Comparison of ENCODE assay signal across 30 cellular contexts in the genomic region with DNA sequence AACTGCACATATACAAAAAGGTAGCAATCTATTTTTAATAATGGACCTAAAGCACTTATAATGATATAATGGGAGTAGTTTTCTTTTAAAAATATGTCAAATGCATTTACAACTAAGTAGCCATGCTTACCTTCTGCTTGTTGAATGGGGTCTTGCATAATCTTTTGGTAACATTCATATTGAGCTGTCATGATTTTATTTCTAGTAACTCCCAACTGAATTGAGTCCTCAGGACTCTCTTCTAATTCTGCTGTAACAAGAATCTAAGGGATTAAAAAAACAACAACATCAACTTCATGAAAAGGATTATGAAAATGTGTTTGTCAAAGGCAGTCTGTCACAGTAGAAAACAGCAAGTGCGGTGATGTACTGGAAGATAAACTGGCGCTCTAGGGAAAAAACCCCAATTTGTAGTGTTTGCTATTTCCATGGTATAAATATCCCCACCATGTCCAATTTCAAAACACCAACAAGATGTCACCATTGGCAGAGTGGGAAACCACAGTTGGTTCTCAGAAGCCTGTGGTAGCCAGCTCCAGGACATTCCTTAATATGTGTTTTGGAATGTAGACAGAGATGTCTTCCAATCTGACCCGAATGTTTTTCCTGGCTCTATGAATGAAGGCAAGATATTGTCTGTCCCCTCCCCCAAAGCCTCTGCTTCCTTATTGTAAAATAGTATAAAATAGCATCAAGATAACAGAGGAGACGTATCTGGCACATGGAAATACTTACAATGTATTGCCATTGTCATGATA.
A peak's percentile ranks its signal among the peaks of the same experiment; 100 is the strongest.
DNase-seq lines count a peak whose midpoint lies in the region; ATAC-seq, FAIRE-seq and TF ChIP-seq lines count a peak whose summit lies in the region.
"Had no signal": no experiment of that assay in that cellular context is flagged by ENCODE, and none has a peak within 500 bp of the region (broad histone marks: within the 10 kb centered on the region; RNA-seq: fewer than 3 reads in every experiment).

No MANE protein-coding gene starts in this region.

- peaks cover 0 to 83% (median 20%) of the 10 kb centered on the region in 9 donors for H3K36me3 ChIP-seq in heart right ventricle
- H3K36me3 ChIP-seq: BLaER1 treated with 17β-estradiol and CSF1 and Interleukin-3, amounts not matched to agents 10 nM and 100 nM had no signal

- peak in 5 of 8 donors; percentile 17 to 65 (median 50) for ATAC-seq in heart right ventricle
- ATAC-seq: effector memory CD8-positive, alpha-beta T cell; HCT116; left colon; right lobe of liver; stimulated activated memory B cell treated with anti-CD40 and anti-IgM and Interleukin-4, amounts not matched to agents 10 μg/mL and 1 μg/mL and 100 μg/mL, for 72 hours; T-helper 17 cell had no signal

- WGBS in heart right ventricle, 2 donors: 59 to 70% methylated on average over 4 of the region's 4 CpGs

- H3K9me3 ChIP-seq in heart right ventricle: no peaks in the 10 kb centered on the region
- H3K9me3 ChIP-seq: BLaER1 treated with 17β-estradiol and CSF1 and Interleukin-3, amounts not matched to agents 10 nM and 100 nM; right lobe of liver; upper lobe of left lung had no signal

- H3K27me3 ChIP-seq in heart right ventricle: no peaks in the 10 kb centered on the region
- H3K27me3 ChIP-seq: BLaER1 treated with 17β-estradiol and CSF1 and Interleukin-3, amounts not matched to agents 10 nM and 100 nM; right lobe of liver; upper lobe of left lung had no signal

- H3K4me1 ChIP-seq in heart right ventricle: peaks cover 0 to 31% (median 10%) of the 10 kb centered on the region in 9 donors
- H3K4me1 ChIP-seq: BLaER1 treated with 17β-estradiol and CSF1 and Interleukin-3, amounts not matched to agents 10 nM and 100 nM; right lobe of liver; upper lobe of left lung had no signal

- no peak overlapping the region for H3K4me3 ChIP-seq in cardiac fibroblast (replicated peaks in 1 of 2; ENCODE audit: low read depth in 2 of 2, low read length in 2 of 2)
- H3K4me3 ChIP-seq in heart right ventricle: no peak overlapping the region
- no peak overlapping the region for H3K4me3 ChIP-seq in skeletal muscle cell (ENCODE audit: low read depth, low read length)
- H3K4me3 ChIP-seq: BLaER1 treated with 17β-estradiol and CSF1 and Interleukin-3, amounts not matched to agents 10 nM and 100 nM; right lobe of liver; upper lobe of left lung had no signal

- intact Hi-C loops in heart right ventricle (cut with DNase I): no loop called here
- intact Hi-C loops in posterior vena cava (cut with DNase I): no loop called here

- TF ChIP-seq CTCF in cardiac fibroblast (IDR thresholded peaks at IDR 0.05; ENCODE audit: low read depth, low read length): no peak
- no peak for TF ChIP-seq CTCF in heart right ventricle (IDR thresholded peaks at IDR 0.05)

- no peak for DNase-seq in GM18507 (ENCODE audit: extremely low spot score, insufficient read length, low read depth)
- DNase-seq in cardiac fibroblast (ENCODE audit: low read depth in 2 of 2): peak; percentile 45 to 54
- no peak for DNase-seq in heart right ventricle
- DNase-seq in skeletal muscle cell (ENCODE audit: low read depth): peak; percentile 14
- DNase-seq in stimulated activated CD4-positive, alpha-beta T cell treated with anti-CD3 and anti-CD28 coated beads, Interleukin-2, amount 100 ng/mL, for 48 hours: no peak
- no peak for DNase-seq in GM19238 (ENCODE audit: insufficient read length, low spot score)
- DNase-seq in posterior vena cava (ENCODE audit: low spot score): no peak
- DNase-seq in cortex of kidney (lab: John Stamatoyannopoulos, UW): no peak
- DNase-seq: activated CD4-positive, alpha-beta T cell treated with anti-CD3 and anti-CD28 coated beads, Interleukin-2, amount 50 U/mL, for 48 hours; activated CD4-positive, CD25-positive, alpha-beta regulatory T cell treated with anti-CD3 and anti-CD28 coated beads, Interleukin-2, amount 50 U/mL, for 72 hours; activated CD8-positive, alpha-beta memory T cell treated with anti-CD3 and anti-CD28 coated beads, Interleukin-2, amount 50 U/mL, for 48 hours; activated naive CD4-positive, alpha-beta T cell treated with Interleukin-2 at 50 U/mL for 16 hours; DMS153; effector memory CD8-positive, alpha-beta T cell; foreskin melanocyte; hippocampal formation; Kasumi-1; left colon; MV-4-11; NCI-H446; NCI-H748 treated with DMSO at 0.1 percent for 48 hours; right lobe of liver; SHP77; substantia nigra; T-helper 17 cell; upper lobe of left lung had no signal

- peak overlapping the region in 1 of 10 donors; percentile 35 for H3K27ac ChIP-seq in heart right ventricle
- H3K27ac ChIP-seq: BLaER1 treated with 17β-estradiol and CSF1 and Interleukin-3, amounts not matched to agents 10 nM and 100 nM; right lobe of liver; upper lobe of left lung had no signal

- peak; percentile 31 for FAIRE-seq in GM18507 (lab: Jason Lieb, UNC)
- FAIRE-seq: bronchial epithelial cell had no signal

Comparison
In these comparisons a context has a peak if more than half of its experiments do, and no peak if none do; other contexts are left out.
1. DNase-seq: peak in cardiac fibroblast (2 of 2) and skeletal muscle cell (single experiment); none in GM18507 (single experiment), heart right ventricle (0 of 2), stimulated activated CD4-positive, alpha-beta T cell treated with anti-CD3 and anti-CD28 coated beads, Interleukin-2, amount 100 ng/mL, for 48 hours (0 of 2), GM19238 (single experiment), posterior vena cava (single experiment) and cortex of kidney (single experiment).